Comparison of ENCODE assay signal across 1 cellular context in the genomic region with DNA sequence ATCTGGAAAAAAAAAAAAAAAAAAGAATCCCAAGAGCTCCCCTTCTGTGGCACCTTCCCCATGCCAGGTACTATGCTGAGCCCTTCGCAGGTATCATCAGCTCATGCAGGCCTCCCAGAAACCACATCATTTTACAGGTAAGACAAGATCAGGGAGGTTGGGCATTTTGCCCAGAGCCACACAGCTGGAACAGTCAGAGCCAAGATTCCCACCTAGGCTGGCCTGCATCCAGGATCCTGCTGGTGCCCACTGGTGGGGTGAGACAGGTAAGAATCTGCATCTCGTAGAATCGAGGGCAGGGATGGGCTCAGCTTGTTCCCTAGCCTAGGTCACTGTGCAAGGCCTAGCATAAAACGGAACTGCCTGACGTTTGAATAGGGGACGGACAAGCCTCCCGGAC.
TF ChIP-seq lines count a peak whose summit lies in the region.

No MANE protein-coding gene starts in this region.

TF ChIP-seq in HepG2, 621 proteins besides CTCF, POLR2A, EP300 and RAD21:
- TF ChIP-seq YEATS4 (CRISPR knock-in tag; IDR thresholded peaks at IDR 0.05; ENCODE audit: borderline replicate concordance) (no peak), ZNF768 (CRISPR knock-in tag; IDR thresholded peaks at IDR 0.05) (peak; percentile 81), HDAC1 (CRISPR knock-in tag; IDR thresholded peaks at IDR 0.05) (no peak), CHD4 (IDR thresholded peaks at IDR 0.05; ENCODE audit: borderline replicate concordance, low read length) (no peak), PITX1 (CRISPR knock-in tag; IDR thresholded peaks at IDR 0.05) (no peak), NR3C1 (CRISPR knock-in tag; IDR thresholded peaks at IDR 0.05) (no peak)
- TF ChIP-seq, protein P1, sequence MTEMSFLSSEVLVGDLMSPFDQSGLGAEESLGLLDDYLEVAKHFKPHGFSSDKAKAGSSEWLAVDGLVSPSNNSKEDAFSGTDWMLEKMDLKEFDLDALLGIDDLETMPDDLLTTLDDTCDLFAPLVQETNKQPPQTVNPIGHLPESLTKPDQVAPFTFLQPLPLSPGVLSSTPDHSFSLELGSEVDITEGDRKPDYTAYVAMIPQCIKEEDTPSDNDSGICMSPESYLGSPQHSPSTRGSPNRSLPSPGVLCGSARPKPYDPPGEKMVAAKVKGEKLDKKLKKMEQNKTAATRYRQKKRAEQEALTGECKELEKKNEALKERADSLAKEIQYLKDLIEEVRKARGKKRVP (CRISPR knock-in tag; IDR thresholded peaks at IDR 0.05) = no peak
